1 cellular context compared by ENCODE assay signal in genomic region chr2:4973973-4974372, GRCh38.
TF ChIP-seq lines count a peak whose summit lies in the region.

No MANE protein-coding gene starts in this region.

TF ChIP-seq in H1, 55 proteins besides CTCF, POLR2A, EP300 and RAD21:
- TF ChIP-seq CEBPB (IDR thresholded peaks at IDR 0.05; ENCODE audit: low read depth, low read length): no peak
- TF ChIP-seq KDM5A (IDR thresholded peaks at IDR 0.05; ENCODE audit: low read length): no peak
- no peak for TF ChIP-seq POU5F1 (IDR thresholded peaks at IDR 0.05; ENCODE audit: low read depth, low read length)
- no peak for TF ChIP-seq SAP30 (IDR thresholded peaks at IDR 0.05; ENCODE audit: insufficient read depth, insufficient replicate concordance, low read length)
- TF ChIP-seq SUZ12 (IDR thresholded peaks at IDR 0.05; ENCODE audit: low read length): no peak
- no peak for TF ChIP-seq HDAC6 (IDR thresholded peaks at IDR 0.05; ENCODE audit: low read depth, low read length)
TF ChIP-seq in H1: peak in this region for 0.
